Comparison of ENCODE assay signal across 8 cellular contexts in the genomic region with DNA sequence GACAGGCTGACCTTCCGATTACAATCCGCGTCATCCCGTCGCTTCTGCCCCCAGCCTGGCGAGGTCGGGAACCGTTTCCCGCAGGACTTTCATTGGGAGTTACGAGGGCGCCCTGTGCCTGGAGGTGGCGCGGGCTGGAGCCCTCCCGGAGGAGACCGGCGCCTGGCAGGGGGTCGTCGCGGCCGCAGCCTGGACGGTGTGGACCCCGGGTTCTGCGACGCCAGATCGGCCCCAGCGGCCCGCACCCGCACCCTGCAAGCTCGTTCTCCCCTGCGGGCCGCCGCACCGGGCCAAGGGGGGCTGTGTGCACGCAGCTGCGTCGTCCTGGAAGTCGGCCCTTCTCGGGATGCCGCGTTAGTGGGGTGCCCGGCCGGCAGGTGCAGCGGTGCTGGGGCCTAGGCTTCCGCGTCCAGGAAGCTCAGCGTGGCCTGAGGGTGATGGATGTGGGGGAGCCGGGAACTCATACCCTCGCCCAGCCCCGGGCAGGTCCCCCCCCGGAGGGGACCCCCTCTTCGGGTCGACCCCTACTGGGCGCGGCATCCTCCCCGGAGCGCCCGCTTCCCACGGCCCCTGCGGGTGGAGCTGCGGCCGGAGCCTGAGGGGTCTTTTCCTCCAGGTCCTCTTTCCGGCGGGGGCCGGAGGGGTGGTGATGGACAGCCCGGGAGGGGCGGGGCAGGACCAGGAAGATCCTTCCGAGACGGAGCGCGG.
A peak's percentile ranks its signal among the peaks of the same experiment; 100 is the strongest.
DNase-seq lines count a peak whose midpoint lies in the region; ATAC-seq and TF ChIP-seq lines count a peak whose summit lies in the region.

No MANE protein-coding gene starts in this region.

- H3K27ac Mint-ChIP-seq in activated CD4-positive, alpha-beta memory T cell treated with anti-CD3 and anti-CD28 coated beads, Interleukin-2, amount 10 ng/mL, durations not matched to agents 7 days and 5 days, result peak overlapping the region; percentile 59

- H3K4me1 ChIP-seq in heart right ventricle, result peaks cover 12 to 92% (median 86%) of the 10 kb centered on the region in 9 donors

- H3K36me3 Mint-ChIP-seq in activated CD4-positive, alpha-beta memory T cell treated with anti-CD3 and anti-CD28 coated beads, Interleukin-2, amount 10 ng/mL, durations not matched to agents 7 days and 5 days (ENCODE audit: low read depth), result peaks cover 30% of the 10 kb centered on the region

- CTCF ChIA-PET in AG04449 (lab: Yijun Ruan, JAX), result interaction anchor here (1.0 to 8.3 kb wide), 6 partner anchors 9 to 179 kb away, joined by 3 to 87 read pairs (median 8); no protein-coding TSS in a partner anchor
- CTCF ChIA-PET in activated CD4-positive, alpha-beta memory T cell treated with anti-CD3 and anti-CD28 coated beads, Interleukin-2, amount 10 ng/mL, durations not matched to agents 7 days and 5 days (lab: Charles Lee), result interaction anchor here (2.1 to 12.8 kb wide), 2 partner anchors 11 to 16 kb away, joined by 9 to 240 read pairs; no protein-coding TSS in a partner anchor

- H3K4me3 ChIP-seq in AG04449 (ENCODE audit: low read depth, low read length), result peak overlapping the region; percentile 62
- peak overlapping the region; percentile 36 to 97 (median 74) for H3K4me3 ChIP-seq in heart right ventricle

- no peak for TF ChIP-seq CTCF in AG04449 (IDR thresholded peaks at IDR 0.05; ENCODE audit: insufficient read depth, low read length, missing control alignments)
- TF ChIP-seq CTCF in heart right ventricle (IDR thresholded peaks at IDR 0.05), result no peak

- POLR2A ChIA-PET in AG04449 (lab: Yijun Ruan, JAX), result no interaction called here
- POLR2A ChIA-PET in activated CD4-positive, alpha-beta memory T cell treated with anti-CD3 and anti-CD28 coated beads, Interleukin-2, amount 10 ng/mL, durations not matched to agents 7 days and 5 days (lab: Charles Lee), result interaction anchor here (0.5 to 13.2 kb wide), 5 partner anchors 10 to 511 kb away, joined by 3 to 385 read pairs (median 3); no protein-coding TSS in a partner anchor

- DNase-seq in AG04449 (ENCODE audit: low read depth, low spot score), result no peak
- DNase-seq in activated CD4-positive, alpha-beta memory T cell treated with anti-CD3 and anti-CD28 coated beads, Interleukin-2, amount 10 ng/mL, durations not matched to agents 7 days and 5 days, result no peak
- DNase-seq in heart right ventricle, result no peak
- no peak for DNase-seq in sciatic nerve (ENCODE audit: low spot score)
- no peak for DNase-seq in iPS-NIHi7 (ENCODE audit: extremely low spot score)

- peak; percentile 33 for ATAC-seq in GM19328 (IDR thresholded peaks at IDR 0.05; ENCODE audit: unreplicated experiment)
- ATAC-seq in HG03432 (IDR thresholded peaks at IDR 0.05; ENCODE audit: unreplicated experiment), result peak; percentile 44
- peak in 7 of 8 donors; percentile 0 to 34 (median 4) for ATAC-seq in heart right ventricle
- peak; percentile 18 for ATAC-seq in sciatic nerve
- ATAC-seq in HG03378 (IDR thresholded peaks at IDR 0.05; ENCODE audit: unreplicated experiment), result no peak

- intact Hi-C loops in heart right ventricle (cut with DNase I), result loop anchor here in 2 of 10 donors (5.0 kb wide), 2 partner anchors 41 to 46 kb away; no protein-coding TSS in a partner anchor
- intact Hi-C loops in sciatic nerve (cut with DNase I), result no loop called here

- whole genome bisulfite sequencing in heart right ventricle, 2 donors, result 30 to 40% methylated on average over 55 to 70 of the region's 70 CpGs

- H3K36me3 ChIP-seq in heart right ventricle, result no peaks in the 10 kb centered on the region

- no peaks in the 10 kb centered on the region for H3K9me3 ChIP-seq in heart right ventricle

- H3K27me3 Mint-ChIP-seq in activated CD4-positive, alpha-beta memory T cell treated with anti-CD3 and anti-CD28 coated beads, Interleukin-2, amount 10 ng/mL, durations not matched to agents 7 days and 5 days, result no peaks in the 10 kb centered on the region

- H3K27ac ChIP-seq in heart right ventricle, result peak overlapping the region; percentile 63 to 93 (median 88)

- H3K4me1 Mint-ChIP-seq in activated CD4-positive, alpha-beta memory T cell treated with anti-CD3 and anti-CD28 coated beads, Interleukin-2, amount 10 ng/mL, durations not matched to agents 7 days and 5 days, result peaks cover 59% of the 10 kb centered on the region

- peak overlapping the region; percentile 72 for H3K4me3 Mint-ChIP-seq in activated CD4-positive, alpha-beta memory T cell treated with anti-CD3 and anti-CD28 coated beads, Interleukin-2, amount 10 ng/mL, durations not matched to agents 7 days and 5 days

- H3K9me3 Mint-ChIP-seq in activated CD4-positive, alpha-beta memory T cell treated with anti-CD3 and anti-CD28 coated beads, Interleukin-2, amount 10 ng/mL, durations not matched to agents 7 days and 5 days, result no peaks in the 10 kb centered on the region

- no peaks in the 10 kb centered on the region for H3K27me3 ChIP-seq in heart right ventricle
